In the genomic region with DNA sequence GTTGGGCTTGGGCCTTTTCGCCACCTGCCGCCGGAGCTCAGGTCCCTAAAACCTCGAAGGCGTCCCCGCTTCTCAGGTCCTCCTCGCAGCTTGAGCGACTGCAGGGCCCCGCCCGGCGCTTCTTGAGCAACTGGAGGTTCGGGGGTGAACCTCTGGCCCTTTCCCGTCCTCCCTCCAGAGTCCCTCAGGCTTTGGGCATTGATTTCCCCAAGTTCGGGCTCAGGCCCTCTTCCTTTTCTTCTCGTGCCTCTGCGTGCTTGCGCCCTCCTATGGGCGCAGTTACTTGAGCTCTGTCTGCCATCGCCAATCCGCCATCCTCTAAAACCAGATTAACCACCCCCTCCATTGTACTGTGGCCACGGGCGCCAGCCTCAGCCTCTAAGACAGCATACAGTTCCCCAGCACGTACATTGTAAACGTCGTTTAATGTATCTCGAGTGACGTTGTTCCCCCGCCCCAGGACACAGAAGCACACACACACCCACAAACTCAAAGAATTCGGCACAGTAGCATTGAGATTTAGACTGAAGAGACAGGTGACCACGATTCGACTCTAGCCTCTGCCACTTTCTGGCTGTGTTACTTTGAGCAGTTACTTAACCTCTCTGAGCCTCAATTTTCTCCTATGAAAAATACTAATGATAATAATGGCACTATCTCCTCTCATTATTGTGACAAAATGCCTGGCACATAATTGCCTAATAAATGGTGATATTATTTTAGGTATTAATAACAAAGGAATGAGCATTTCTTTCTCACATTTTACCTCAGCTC, we compare ENCODE assay signal across 8 cellular contexts. TPM values are rescaled to one million over a fixed set of nuclear protein-coding genes. Genes with fewer than 3 reads are reported as not detected.
DNase-seq lines count a peak whose midpoint lies in the region; ATAC-seq and TF ChIP-seq lines count a peak whose summit lies in the region.

No MANE protein-coding gene starts in this region.

- DNase-seq in ACHN: peak; percentile 78
- peak; percentile 77 for DNase-seq in GM13977 (ENCODE audit: low spot score)
- peak; percentile 76 for DNase-seq in NCI-H2081 treated with DMSO at 0.1 percent for 48 hours (lab: John Stamatoyannopoulos, UW)
- DNase-seq in activated CD4-positive, alpha-beta T cell treated with anti-CD3 and anti-CD28 coated beads for 4 hours: peak; percentile 54 to 63
- DNase-seq in dermis blood vessel endothelial cell: peak; percentile 73
- DNase-seq in lower leg skin (ENCODE audit: low spot score in 2 of 2): peak; percentile 59 to 92
- DNase-seq in stimulated activated naive CD8-positive, alpha-beta T cell treated with anti-CD3 and anti-CD28 coated beads, Interleukin-15, Interleukin-2, amounts not matched to agents 100 U/mL and 50 U/mL, for 24 hours: peak; percentile 66

- in situ Hi-C loops in ACHN (cut with HindIII; ENCODE audit: low pct_ligation_motif_present, low pct_unique_long_range_greater_than_20kb, low sequenced_read_pairs): no loop called here
- in situ Hi-C loops in GM13977 (cut with MboI; ENCODE audit: low pct_unique_long_range_greater_than_20kb, low sequenced_read_pairs, unreplicated experiment): no loop called here

- intact Hi-C loops in lower leg skin (cut with DNase I; ENCODE audit: low total_unique reads): no loop called here

- peak; percentile 58 for TF ChIP-seq CTCF in GM13977 (IDR thresholded peaks at IDR 0.05; ENCODE audit: extremely low read depth, insufficient read depth, missing control alignments)
- TF ChIP-seq CTCF in lower leg skin (IDR thresholded peaks at IDR 0.05): no peak

- 7 to 8% methylated on average over 31 of the region's 31 CpGs for WGBS in lower leg skin, 2 donors

- H3K4me3 ChIP-seq in lower leg skin (ENCODE audit: low read depth, poor library complexity, severe bottlenecking): no peak overlapping the region

- no peak for TF ChIP-seq POLR2A in lower leg skin (IDR thresholded peaks at IDR 0.05)

- peak; percentile 28 for ATAC-seq in HG02884 (IDR thresholded peaks at IDR 0.05; ENCODE audit: unreplicated experiment)
- peak; percentile 48 for ATAC-seq in stimulated activated naive CD8-positive, alpha-beta T cell treated with anti-CD3 and anti-CD28 coated beads, Interleukin-15, Interleukin-2, amounts not matched to agents 100 U/mL and 50 U/mL, for 24 hours

RNA-seq across cellular contexts. Expression of a gene that starts 22.6 kb away (rescaled TPM):
- total RNA-seq in dermis blood vessel endothelial cell (63.5 and 64.7 TPM in 2 replicates), lower leg skin (100 to 1,000 TPM in 3 of 4 donors, 10 to 100 TPM in 1; 98.6 to 205 (median 131) TPM)

RNA-seq across cellular contexts. Expression of a gene that starts 23.1 kb away (rescaled TPM):
- total RNA-seq in dermis blood vessel endothelial cell (11.4 and 21.2 TPM in 2 replicates), lower leg skin (10 to 100 TPM in 3 of 4 donors, 1 to 10 TPM in 1; 5.6 to 37.7 (median 19.3) TPM)
